ENCODE assay signal across 8 cellular contexts in the genomic region with DNA sequence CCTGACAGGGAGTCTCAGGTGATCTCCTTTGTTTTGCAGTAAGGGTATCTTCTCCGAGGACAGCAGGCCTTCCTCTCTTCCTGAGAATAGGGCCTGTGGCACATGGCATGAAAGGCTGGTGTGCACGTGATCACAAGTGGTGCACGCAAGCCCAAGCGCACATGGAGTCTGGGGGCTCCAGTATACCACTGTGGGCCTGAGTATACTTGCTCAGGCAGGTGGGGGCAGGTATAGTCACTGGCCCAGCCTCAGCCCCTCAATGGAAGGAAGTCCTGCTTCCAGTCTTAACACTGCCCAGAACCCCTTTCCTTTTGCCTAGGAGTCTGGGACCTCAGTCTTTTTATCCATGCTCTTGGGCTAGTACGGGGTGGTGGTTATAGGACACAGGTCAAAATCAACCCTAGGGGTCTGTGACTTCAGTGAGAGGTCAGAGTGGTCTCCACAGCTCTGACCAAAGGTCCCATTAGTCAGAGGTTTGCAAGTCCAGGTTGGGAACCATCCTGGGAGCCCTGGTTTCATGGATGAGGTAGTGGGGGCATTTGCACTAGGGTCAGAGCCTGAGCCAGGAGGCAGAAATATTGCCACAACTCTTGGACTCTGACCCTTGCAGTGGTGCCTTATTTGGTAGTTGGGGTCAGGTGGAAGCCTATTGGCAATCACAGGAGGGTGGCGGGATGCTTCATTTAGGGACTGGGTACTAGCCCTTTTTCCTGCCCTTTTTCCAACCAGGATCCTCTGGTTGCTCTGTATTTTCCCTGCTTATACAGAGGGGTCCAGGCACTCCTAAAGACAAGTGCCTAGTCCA. TPM values are rescaled to one million over a fixed set of nuclear protein-coding genes. Genes with fewer than 3 reads are reported as not detected.
DNase-seq lines count a peak whose midpoint lies in the region; ATAC-seq and TF ChIP-seq lines count a peak whose summit lies in the region.

No MANE protein-coding gene starts in this region.

- H3K36me3 Mint-ChIP-seq in CD8-positive, alpha-beta memory T cell: peaks cover 0 to 35% (median 0%) of the 10 kb centered on the region in 3 donors

- H3K79me2 ChIP-seq in PC-3 (ENCODE audit: low read length) (peaks cover 28% of the 10 kb centered on the region), osteoblast (ENCODE audit: insufficient read depth, low read length) (peaks cover 42% of the 10 kb centered on the region)

- H3K4me1 Mint-ChIP-seq in CD8-positive, alpha-beta memory T cell: peaks cover 36 to 51% (median 39%) of the 10 kb centered on the region in 3 donors

- no peak for ATAC-seq in PC-3

- H3K9me3 ChIP-seq in CD8-positive, alpha-beta memory T cell (ENCODE audit: low read length): no peaks in the 10 kb centered on the region
- no peaks in the 10 kb centered on the region for H3K9me3 ChIP-seq in PC-3 (ENCODE audit: low read length)
- no peaks in the 10 kb centered on the region for H3K9me3 ChIP-seq in osteoblast (ENCODE audit: low read depth, low read length)

- BruUV-seq in PC-3 (replicated peaks; lab: Mats Ljungman, UMichigan): no TSS peak

- H3K4me1 ChIP-seq in CD8-positive, alpha-beta memory T cell (ENCODE audit: insufficient read depth, low read length): peaks cover 33% of the 10 kb centered on the region
- H3K4me1 ChIP-seq in PC-3 (ENCODE audit: insufficient read depth, low read length) (peaks cover 26% of the 10 kb centered on the region), osteoblast (ENCODE audit: insufficient read depth, low read length) (peaks cover 26% of the 10 kb centered on the region)

- H3K27ac ChIP-seq in CD8-positive, alpha-beta memory T cell (ENCODE audit: low read depth, low read length): peak overlapping the region; percentile 33
- no peak overlapping the region for H3K27ac ChIP-seq in PC-3 (ENCODE audit: low read length)
- H3K27ac ChIP-seq in osteoblast (ENCODE audit: low read depth, low read length): peak overlapping the region; percentile 49

- H3K9ac ChIP-seq in PC-3 (ENCODE audit: low read length): peak overlapping the region; percentile 97

- intact Hi-C loops in PC-3 (cut with micrococcal nuclease): no loop called here

- H3F3A ChIP-seq in PC-3 (ENCODE audit: low read length, unreplicated experiment): no peaks in the 10 kb centered on the region

- peak overlapping the region; percentile 96 for H2AFZ ChIP-seq in PC-3 (ENCODE audit: low read length)
- peak overlapping the region; percentile 100 for H2AFZ ChIP-seq in osteoblast (ENCODE audit: low read length)

- no peak for DNase-seq in CD8-positive, alpha-beta memory T cell
- no peak for DNase-seq in PC-3
- no peak for DNase-seq in epithelial cell of esophagus (ENCODE audit: low read depth)
- peak; percentile 68 for DNase-seq in osteoblast (ENCODE audit: insufficient read length, low spot score, missing footprints)
- no peak for DNase-seq in erythroblast (lab: John Stamatoyannopoulos, UW)
- no peak for DNase-seq in HCEC 1CT
- DNase-seq in HT-29 (ENCODE audit: low spot score): no peak
- DNase-seq in T-helper 9 cell: no peak

- H3K4me2 ChIP-seq in PC-3 (ENCODE audit: low read length): peak overlapping the region; percentile 99
- peak overlapping the region; percentile 82 for H3K4me2 ChIP-seq in osteoblast (ENCODE audit: insufficient read depth, low read length)

- TF ChIP-seq POLR2A in erythroblast (IDR thresholded peaks at IDR 0.05; ENCODE audit: low read length): no peak

- POLR2A ChIA-PET in CD8-positive, alpha-beta memory T cell (lab: Charles Lee): no interaction called here
- POLR2A ChIA-PET in PC-3 (lab: Charles Lee; ENCODE audit: unreplicated experiment): no interaction called here

- H3K9me2 ChIP-seq in PC-3 (replicated peaks; ENCODE audit: low read length): no peaks in the 10 kb centered on the region

- H3K9me3 Mint-ChIP-seq in CD8-positive, alpha-beta memory T cell: no peaks in the 10 kb centered on the region

- H3K27me3 Mint-ChIP-seq in CD8-positive, alpha-beta memory T cell: peaks cover 0 to 6% of the 10 kb centered on the region in 2 donors

- H4K20me1 ChIP-seq in PC-3 (ENCODE audit: low read length) (no peaks in the 10 kb centered on the region), osteoblast (ENCODE audit: insufficient read depth, low read length) (peaks cover 11% of the 10 kb centered on the region)

- CTCF ChIA-PET in CD8-positive, alpha-beta memory T cell (lab: Charles Lee): no interaction called here
- CTCF ChIA-PET in PC-3 (lab: Charles Lee): no interaction called here

- peak overlapping the region; percentile 89 to 96 (median 91) for H3K4me3 Mint-ChIP-seq in CD8-positive, alpha-beta memory T cell

- H3K4me3 ChIP-seq in CD8-positive, alpha-beta memory T cell (ENCODE audit: low read length): peak overlapping the region; percentile 88
- H3K4me3 ChIP-seq in PC-3 (ENCODE audit: low read length): peak overlapping the region; percentile 96; the same call in 1 of the 2 replicates
- peak overlapping the region; percentile 78 for H3K4me3 ChIP-seq in epithelial cell of esophagus (ENCODE audit: low read length)
- H3K4me3 ChIP-seq in osteoblast (ENCODE audit: insufficient read depth, low read length): peak overlapping the region; percentile 87

- no peaks in the 10 kb centered on the region for H3K27me3 ChIP-seq in CD8-positive, alpha-beta memory T cell (ENCODE audit: insufficient read depth, low read length, poor library complexity, severe bottlenecking)
- no peaks in the 10 kb centered on the region for H3K27me3 ChIP-seq in PC-3 (ENCODE audit: low read length)
- H3K27me3 ChIP-seq in osteoblast (ENCODE audit: insufficient read depth, low read length): no peaks in the 10 kb centered on the region

- TF ChIP-seq CTCF in PC-3 (conservative IDR thresholded peaks at IDR 0.05; ENCODE audit: low read depth, low read length) (no peak), epithelial cell of esophagus (IDR thresholded peaks at IDR 0.05; ENCODE audit: insufficient read depth, low read depth, low read length, missing control alignments) (no peak), osteoblast (IDR thresholded peaks at IDR 0.05; ENCODE audit: extremely low read depth, low read depth, low read length) (no peak)

- peak overlapping the region; percentile 36 to 96 (median 91) for H3K27ac Mint-ChIP-seq in CD8-positive, alpha-beta memory T cell

- H3K36me3 ChIP-seq in CD8-positive, alpha-beta memory T cell (ENCODE audit: insufficient read depth, low read length): no peaks in the 10 kb centered on the region
- H3K36me3 ChIP-seq in PC-3 (ENCODE audit: low read depth, low read length) (peaks cover 15% of the 10 kb centered on the region; the same call in 1 of the 2 replicates), osteoblast (ENCODE audit: insufficient read depth, low read length) (peaks cover 16% of the 10 kb centered on the region)

RNA-seq across cellular contexts. Expression of a gene that starts 0.8 kb away (rescaled TPM):
- 10 to 100 TPM; 32.1 to 34.2 TPM for total RNA-seq in CD8-positive, alpha-beta memory T cell
- polyA plus RNA-seq in CD8-positive, alpha-beta memory T cell: 0.94 TPM
- total RNA-seq in PC-3 (2014; rRNA removed) (19.4 and 27.7 TPM in 2 replicates), osteoblast (19.2 and 22.8 TPM in 2 replicates)
- total RNA-seq in HT-29 (2014; rRNA removed; shearing (Covaris generic)): 12.4 and 19.5 TPM in 2 replicates

RNA-seq across cellular contexts. Expression of a gene that starts 4.4 kb away (rescaled TPM):
- 1 to 10 TPM; 3.5 to 4.1 TPM for total RNA-seq in CD8-positive, alpha-beta memory T cell
- 3.0 TPM for polyA plus RNA-seq in CD8-positive, alpha-beta memory T cell
- total RNA-seq in PC-3 (2014; rRNA removed) (24.3 and 34.4 TPM in 2 replicates), osteoblast (16.6 and 18.3 TPM in 2 replicates)
- 0.42 TPM in 1 of 2 replicates, not detected in the other for total RNA-seq in HT-29 (2014; rRNA removed; shearing (Covaris generic))

RNA-seq across cellular contexts. Expression of a gene that starts 34.1 kb away (rescaled TPM):
- under 1 TPM; 0.58 to 0.77 TPM for total RNA-seq in CD8-positive, alpha-beta memory T cell
- not detected for polyA plus RNA-seq in CD8-positive, alpha-beta memory T cell
- total RNA-seq in PC-3 (2014; rRNA removed): 240 and 365 TPM in 2 replicates
- 355 and 450 TPM in 2 replicates for total RNA-seq in osteoblast
- total RNA-seq in HT-29 (2014; rRNA removed; shearing (Covaris generic)): 49.5 and 56.8 TPM in 2 replicates

RNA-seq across cellular contexts. Expression of a gene that starts 46.3 kb away (rescaled TPM):
- total RNA-seq in CD8-positive, alpha-beta memory T cell: 10 to 100 TPM; 71.8 to 73.9 TPM
- polyA plus RNA-seq in CD8-positive, alpha-beta memory T cell: 32.8 TPM
- total RNA-seq in PC-3 (2014; rRNA removed) (84.4 and 86.7 TPM in 2 replicates), osteoblast (37.1 and 49.6 TPM in 2 replicates)
- 39.3 and 49.3 TPM in 2 replicates for total RNA-seq in HT-29 (2014; rRNA removed; shearing (Covaris generic))

Comparison
In these comparisons a context has a peak if more than half of its experiments do, and no peak if none do; other contexts are left out.
1. RNA of a gene that starts 34.1 kb away (total RNA-seq): 355 to 450 TPM in osteoblast, 240 to 365 TPM in PC-3 and 49.5 to 56.8 TPM in HT-29; 0.58 to 0.77 TPM in CD8-positive, alpha-beta memory T cell; every median in the first group is over 10 times any median in the second.
2. Peak in every context shown above with its lines, with median percentiles within 50 percentile points of each other: H3K4me3 ChIP-seq.